In genomic region chr2:16028644-16029043, GRCh38 we compare ENCODE assay signal across 16 cellular contexts.
A peak's percentile ranks its signal among the peaks of the same experiment; 100 is the strongest.
DNase-seq lines count a peak whose midpoint lies in the region; ATAC-seq and TF ChIP-seq lines count a peak whose summit lies in the region.
"Had no signal": no experiment of that assay in that cellular context is flagged by ENCODE, and none has a peak within 500 bp of the region (broad histone marks: within the 10 kb centered on the region; RNA-seq: fewer than 3 reads in every experiment).

No MANE protein-coding gene starts in this region.

- no peak overlapping the region for H4K12ac ChIP-seq in trophoblast cell (ENCODE audit: low read depth, low read length)

- peaks cover 5% of the 10 kb centered on the region for H3K23me2 ChIP-seq in H9 (ENCODE audit: insufficient read length, low read depth, low read length, poor library complexity, severe bottlenecking)

- no peak overlapping the region for H3K14ac ChIP-seq in H9 (ENCODE audit: insufficient read depth, low read length)
- peak overlapping the region; percentile 36 for H3K14ac ChIP-seq in trophoblast cell (ENCODE audit: low read length)

- H3K4me3 ChIP-seq in BE2C (ENCODE audit: low read depth, low read length) = no peak overlapping the region
- no peak overlapping the region for H3K4me3 ChIP-seq in trophoblast cell (ENCODE audit: low read depth, low read length)
- H3K4me3 ChIP-seq: BLaER1, GM23338, HAP-1 had no signal

- H3K4me3 Mint-ChIP-seq in H9 (no peak overlapping the region), neural crest cell (peak overlapping the region; percentile 65)
- H3K4me3 Mint-ChIP-seq: CD4-positive, CD25-positive, alpha-beta regulatory T cell; CD8-positive, alpha-beta T cell; GM23338; HFFc6 had no signal

- H3K79me2 ChIP-seq in H9 (ENCODE audit: insufficient read depth, low read length) (no peaks in the 10 kb centered on the region), trophoblast cell (ENCODE audit: control insufficient read depth, insufficient read depth, low read length, poor library complexity) (no peaks in the 10 kb centered on the region)

- H3K4ac ChIP-seq in H9 (ENCODE audit: low read depth, low read length) (no peak overlapping the region), trophoblast cell (ENCODE audit: low read depth, low read length) (no peak overlapping the region)

- WGBS in H9 (ENCODE audit: extremely low coverage, insufficient read length, low lambda C conversion rate) = no CpG with 5 or more reads among the region's 8 CpGs
- WGBS in trophoblast cell (ENCODE audit: extremely low coverage, insufficient coverage, insufficient read length) = no CpG with 5 or more reads among the region's 8 CpGs

- no peak overlapping the region for H2AFZ ChIP-seq in H9 (ENCODE audit: low read length)
- H2AFZ ChIP-seq in trophoblast cell (ENCODE audit: insufficient read depth, low read length, poor library complexity) = no peak overlapping the region
- H2AFZ ChIP-seq: GM23338 had no signal

- H4K91ac ChIP-seq in H9 (ENCODE audit: insufficient read length, low read depth, low read length) = no peak overlapping the region
- H4K91ac ChIP-seq in trophoblast cell (ENCODE audit: low read depth, low read length) = peak overlapping the region; percentile 15

- no peak overlapping the region for H3K18ac ChIP-seq in H9 (ENCODE audit: insufficient read length, low read depth, low read length)
- H3K18ac ChIP-seq in trophoblast cell (ENCODE audit: low read length) = no peak overlapping the region

- no peak overlapping the region for H2BK12ac ChIP-seq in H9 (ENCODE audit: insufficient read length, low read depth, low read length)
- peak overlapping the region; percentile 22 for H2BK12ac ChIP-seq in trophoblast cell (ENCODE audit: low read length)

- H2AK5ac ChIP-seq in H9 (ENCODE audit: insufficient read length, low read length) (no peak overlapping the region), trophoblast cell (ENCODE audit: low read length) (no peak overlapping the region)

- no peaks in the 10 kb centered on the region for H3K27me3 ChIP-seq in BE2C
- no peaks in the 10 kb centered on the region for H3K27me3 ChIP-seq in H9 (ENCODE audit: insufficient read depth, low read length)
- H3K27me3 ChIP-seq in trophoblast cell (ENCODE audit: insufficient read depth, low read length) = no peaks in the 10 kb centered on the region
- H3K27me3 ChIP-seq: BLaER1 had no signal

- no peak overlapping the region for H2BK20ac ChIP-seq in H9 (ENCODE audit: low read depth, low read length, poor library complexity, severe bottlenecking)

- H3K9ac ChIP-seq in H9 (ENCODE audit: extremely low read depth, insufficient read length, low read length) (no peak overlapping the region), trophoblast cell (ENCODE audit: low read length) (no peak overlapping the region)
- H3K9ac ChIP-seq: BLaER1 had no signal

- H3K56ac ChIP-seq in H9 (ENCODE audit: insufficient read length, low read depth, low read length) = no peak overlapping the region

- no peak overlapping the region for H3T11ph ChIP-seq in H9 (ENCODE audit: low read length)

- peak; percentile 97 for DNase-seq in BE2C
- no peak for DNase-seq in H9
- DNase-seq in neural crest cell (ENCODE audit: low read depth, low spot score) = no peak
- DNase-seq in trophoblast cell = no peak
- no peak for DNase-seq in activated CD4-positive, CD25-positive, alpha-beta regulatory T cell (lab: John Stamatoyannopoulos, UW)
- DNase-seq: Caco-2; CD4-positive, CD25-positive, alpha-beta regulatory T cell; CD8-positive, alpha-beta T cell; DMS153; DND-41; HFFc6 had no signal

- H4K20me1 ChIP-seq in H9 (ENCODE audit: control insufficient read depth, insufficient read depth, insufficient read length) = no peaks in the 10 kb centered on the region
- H4K20me1 ChIP-seq: BLaER1 had no signal

- H4K8ac ChIP-seq in H9 (replicated peaks; ENCODE audit: insufficient read length, low read depth, low read length) (no peak overlapping the region), trophoblast cell (ENCODE audit: low read depth, low read length) (no peak overlapping the region)

- H3K36me3 ChIP-seq in BE2C = no peaks in the 10 kb centered on the region
- H3K36me3 ChIP-seq in trophoblast cell (ENCODE audit: control insufficient read depth in 1 of 2, insufficient read depth in 2 of 2, low read length in 2 of 2) = no peaks in the 10 kb centered on the region
- H3K36me3 ChIP-seq: BLaER1, HAP-1 had no signal

- peak overlapping the region in 2 of 3 experiments; percentile 50 to 67; a peak in 3 of 7 replicates for H3K27ac Mint-ChIP-seq in H9
- no peak overlapping the region for H3K27ac Mint-ChIP-seq in neural crest cell (ENCODE audit: unreplicated experiment)
- H3K27ac Mint-ChIP-seq: CD8-positive, alpha-beta T cell; GM23338; HFFc6 had no signal

- H3K23ac ChIP-seq in H9 (ENCODE audit: insufficient read length, low read depth, low read length) (no peak overlapping the region), trophoblast cell (ENCODE audit: low read length) (no peak overlapping the region)

- ATAC-seq in GM19463 (IDR thresholded peaks at IDR 0.05; ENCODE audit: unreplicated experiment) = no peak
- ATAC-seq: CD8-positive, alpha-beta T cell; GM23338 had no signal

- H3K9me3 ChIP-seq in BE2C = peaks cover 11% of the 10 kb centered on the region
- H3K9me3 ChIP-seq in H9 (ENCODE audit: control insufficient read depth, low read depth, low read length) = no peaks in the 10 kb centered on the region
- no peaks in the 10 kb centered on the region for H3K9me3 ChIP-seq in trophoblast cell (ENCODE audit: insufficient read depth, low read depth, low read length)
- H3K9me3 ChIP-seq: BLaER1, HAP-1 had no signal

- H3K9me3 Mint-ChIP-seq in H9 = no peaks in the 10 kb centered on the region
- no peaks in the 10 kb centered on the region for H3K9me3 Mint-ChIP-seq in neural crest cell
- H3K9me3 Mint-ChIP-seq: CD4-positive, CD25-positive, alpha-beta regulatory T cell; CD8-positive, alpha-beta T cell had no signal

- H3K79me1 ChIP-seq in H9 (ENCODE audit: insufficient read depth, low read depth, low read length, poor library complexity, severe bottlenecking) (no peaks in the 10 kb centered on the region), trophoblast cell (ENCODE audit: low read length) (no peaks in the 10 kb centered on the region)

- H2BK120ac ChIP-seq in H9 (ENCODE audit: low read depth, low read length, poor library complexity, severe bottlenecking) (no peak overlapping the region), trophoblast cell (ENCODE audit: insufficient read depth, low read length, poor library complexity) (no peak overlapping the region)

- no peak overlapping the region for H2BK15ac ChIP-seq in H9 (ENCODE audit: low read depth, low read length)

- H2BK5ac ChIP-seq in H9 (ENCODE audit: insufficient read length, low read length) = no peak overlapping the region
- H2BK5ac ChIP-seq in trophoblast cell (ENCODE audit: low read depth, low read length, poor library complexity) = no peak overlapping the region

- H3K27ac ChIP-seq in H9 (ENCODE audit: insufficient read length, low read depth, low read length) (no peak overlapping the region), trophoblast cell (ENCODE audit: low read depth, low read length) (no peak overlapping the region)
- H3K27ac ChIP-seq: BLaER1, C4-2B had no signal

- H3K27me3 Mint-ChIP-seq in H9 (ENCODE audit: low read depth) (peaks cover 7% of the 10 kb centered on the region), neural crest cell (ENCODE audit: low read depth) (peaks cover 4% of the 10 kb centered on the region)
- H3K27me3 Mint-ChIP-seq: CD4-positive, CD25-positive, alpha-beta regulatory T cell had no signal

- no peak overlapping the region for H3K4me2 ChIP-seq in H9 (ENCODE audit: insufficient read depth, insufficient read length, low read length)
- H3K4me2 ChIP-seq in trophoblast cell (ENCODE audit: low read length) = no peak overlapping the region
- H3K4me2 ChIP-seq: BLaER1, GM23338 had no signal

- H4K5ac ChIP-seq in H9 (ENCODE audit: insufficient read length, low read depth, low read length) = no peak overlapping the region

- H3K4me1 ChIP-seq in BE2C (peaks cover 22% of the 10 kb centered on the region), H9 (ENCODE audit: insufficient read depth, low read length) (peaks cover 4% of the 10 kb centered on the region; the same call in 1 of the 2 replicates), trophoblast cell (ENCODE audit: control insufficient read depth in 1 of 2, insufficient read depth in 2 of 2, low read length in 2 of 2) (peaks cover 3 to 7% of the 10 kb centered on the region in 2 experiments)
- H3K4me1 ChIP-seq: BLaER1, HAP-1 had no signal

- TF ChIP-seq CTCF in BE2C (IDR thresholded peaks at IDR 0.05; ENCODE audit: low read depth, low read length) (no peak), H9 (conservative IDR thresholded peaks at IDR 0.05) (no peak), neural crest cell (conservative IDR thresholded peaks at IDR 0.05) (no peak)

- H3K36me3 Mint-ChIP-seq in H9 (ENCODE audit: insufficient read depth in 1 of 3, low read depth in 3 of 3) = no peaks in the 10 kb centered on the region
- H3K36me3 Mint-ChIP-seq in neural crest cell (ENCODE audit: low read depth) = no peaks in the 10 kb centered on the region
- H3K36me3 Mint-ChIP-seq: CD4-positive, CD25-positive, alpha-beta regulatory T cell; CD8-positive, alpha-beta T cell had no signal

- H3K4me1 Mint-ChIP-seq in H9 = peaks cover 45 to 49% of the 10 kb centered on the region in 2 experiments
- peaks cover 68% of the 10 kb centered on the region for H3K4me1 Mint-ChIP-seq in neural crest cell
